ENCODE assay signal across 7 cellular contexts in the genomic region with DNA sequence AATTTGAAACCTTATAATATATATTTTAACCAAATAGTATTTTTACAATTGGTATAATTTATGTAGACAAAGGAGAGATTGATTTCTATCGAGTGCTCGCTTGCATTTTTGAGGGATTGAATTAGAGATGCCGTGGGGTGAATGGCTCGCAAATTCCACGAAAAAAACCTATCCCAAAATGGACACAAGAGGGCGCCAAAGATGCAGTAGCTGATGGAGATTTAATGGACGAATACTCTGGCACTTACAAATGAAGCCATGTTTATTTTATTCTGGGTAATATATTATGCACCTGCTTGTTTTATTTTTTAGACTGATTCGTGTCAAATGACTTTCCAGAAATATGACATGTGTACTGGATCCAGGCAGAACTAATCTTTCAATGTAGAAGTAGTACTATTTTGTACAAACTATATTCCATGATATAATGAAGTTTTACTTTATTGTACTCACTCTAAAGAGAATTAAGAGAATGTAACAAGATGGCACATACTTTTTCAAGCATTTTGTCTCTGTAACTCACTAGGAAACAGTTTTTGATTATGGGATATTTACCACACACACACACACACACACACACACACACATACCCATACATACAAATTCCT.
DNase-seq lines count a peak whose midpoint lies in the region; ATAC-seq, FAIRE-seq and TF ChIP-seq lines count a peak whose summit lies in the region.

No MANE protein-coding gene starts in this region.

- H2BK120ac ChIP-seq in neuronal stem cell (ENCODE audit: low read depth, low read length): no peak overlapping the region

- no peaks in the 10 kb centered on the region for H4K20me1 ChIP-seq in endothelial cell of umbilical vein (replicated peaks; ENCODE audit: control insufficient read depth, extremely low read depth, insufficient read depth, low read length)

- no peak overlapping the region for H4K91ac ChIP-seq in neuronal stem cell (ENCODE audit: low read depth, low read length, poor library complexity)

- DNase-seq in GM03348 (ENCODE audit: low spot score): peak; percentile 78
- DNase-seq in NCI-H345 (lab: John Stamatoyannopoulos, UW): peak; percentile 56
- peak; percentile 50 to 68 for DNase-seq in activated CD4-positive, alpha-beta T cell treated with anti-CD3 and anti-CD28 coated beads, Interleukin-2, amount 50 U/mL, for 48 hours
- peak; percentile 61 for DNase-seq in endothelial cell of umbilical vein (ENCODE audit: low read depth, low spot score)
- peak; percentile 57 for DNase-seq in neuronal stem cell (ENCODE audit: low spot score)
- peak; percentile 61 for DNase-seq in urothelium cell line (ENCODE audit: low spot score)

- no peak for TF ChIP-seq POLR2A in endothelial cell of umbilical vein (IDR thresholded peaks at IDR 0.05; ENCODE audit: low read depth, low read length)

- no peaks in the 10 kb centered on the region for H3K79me1 ChIP-seq in neuronal stem cell (ENCODE audit: low read depth, low read length)

- BruUV-seq in endothelial cell of umbilical vein (replicated peaks; lab: Mats Ljungman, UMichigan): no TSS peak

- no peak overlapping the region for H3K18ac ChIP-seq in neuronal stem cell (ENCODE audit: low read length)

- H2AFZ ChIP-seq in endothelial cell of umbilical vein (ENCODE audit: low read depth, low read length) (no peak overlapping the region), neuronal stem cell (ENCODE audit: low read length) (no peak overlapping the region)

- H2BK15ac ChIP-seq in neuronal stem cell (ENCODE audit: low read length): no peak overlapping the region

- no peak overlapping the region for H2BK12ac ChIP-seq in neuronal stem cell (ENCODE audit: low read length)

- H3K9me1 ChIP-seq in endothelial cell of umbilical vein (replicated peaks; ENCODE audit: control insufficient read depth, extremely low read depth, insufficient read depth, low read length): no peaks in the 10 kb centered on the region

- H3K4ac ChIP-seq in neuronal stem cell (ENCODE audit: low read length): no peak overlapping the region

- peak; percentile 71 for TF ChIP-seq CTCF in endothelial cell of umbilical vein (IDR thresholded peaks at IDR 0.05; ENCODE audit: extremely low read depth in 1 of 2, insufficient read depth in 1 of 2, low read depth in 1 of 2, low read length in 2 of 2)

- H3K4me2 ChIP-seq in endothelial cell of umbilical vein (ENCODE audit: insufficient read depth, low read length) (no peak overlapping the region), neuronal stem cell (ENCODE audit: insufficient read depth, low read length, poor library complexity, severe bottlenecking) (no peak overlapping the region)

- H3K14ac ChIP-seq in neuronal stem cell (ENCODE audit: low read length): no peak overlapping the region

- H2BK5ac ChIP-seq in neuronal stem cell (ENCODE audit: low read length): no peak overlapping the region

- no peak overlapping the region for H4K8ac ChIP-seq in neuronal stem cell (ENCODE audit: low read depth, low read length)

- H3K4me3 ChIP-seq in endothelial cell of umbilical vein (replicated peaks in 1 of 3; ENCODE audit: insufficient read depth in 1 of 3, low read depth in 1 of 3, low read length in 3 of 3) (no peak overlapping the region), neuronal stem cell (ENCODE audit: low read length in 2 of 2) (no peak overlapping the region)

- peaks cover 14 to 27% of the 10 kb centered on the region in 2 experiments for H3K27me3 ChIP-seq in endothelial cell of umbilical vein (ENCODE audit: control insufficient read depth in 2 of 2, insufficient read depth in 2 of 2, low read length in 2 of 2)
- peaks cover 0 to 4% (median 0%) of the 10 kb centered on the region in 3 experiments for H3K27me3 ChIP-seq in neuronal stem cell (ENCODE audit: control insufficient read depth in 3 of 3, insufficient read depth in 3 of 3, low read depth in 1 of 3, low read length in 3 of 3)

- H3K4me1 ChIP-seq in endothelial cell of umbilical vein (ENCODE audit: control insufficient read depth, extremely low read depth, insufficient read depth, low read length): no peaks in the 10 kb centered on the region
- peaks cover 0 to 2% of the 10 kb centered on the region in 2 donors for H3K4me1 ChIP-seq in neuronal stem cell (ENCODE audit: control insufficient read depth in 2 of 2, insufficient read depth in 1 of 2, low read depth in 1 of 2, low read length in 2 of 2)

- intact Hi-C loops in endothelial cell of umbilical vein (cut with micrococcal nuclease): loop anchor here (1.0 to 10.0 kb wide), 3 partner anchors 1177 to 1555 kb away; no protein-coding TSS in a partner anchor

- H2AK5ac ChIP-seq in neuronal stem cell (ENCODE audit: low read depth, low read length): no peak overlapping the region

- H3K9me3 ChIP-seq in endothelial cell of umbilical vein (replicated peaks; ENCODE audit: control insufficient read depth, insufficient read depth, low read length) (no peaks in the 10 kb centered on the region), neuronal stem cell (replicated peaks in 1 of 2; ENCODE audit: control insufficient read depth in 2 of 2, insufficient read depth in 1 of 2, low read depth in 1 of 2, low read length in 2 of 2) (no peaks in the 10 kb centered on the region)

- POLR2A ChIA-PET in endothelial cell of umbilical vein (lab: Charles Lee): no interaction called here

- peak; percentile 89 for FAIRE-seq in endothelial cell of umbilical vein (lab: Jason Lieb, UNC)
- FAIRE-seq in urothelium cell line (lab: Jason Lieb, UNC): no peak

- H3K36me3 ChIP-seq in endothelial cell of umbilical vein (ENCODE audit: control insufficient read depth in 2 of 2, extremely low read depth in 1 of 2, insufficient read depth in 2 of 2, low read length in 2 of 2) (no peaks in the 10 kb centered on the region), neuronal stem cell (replicated peaks in 1 of 2; ENCODE audit: control insufficient read depth in 2 of 2, insufficient read depth in 2 of 2, low read length in 2 of 2) (no peaks in the 10 kb centered on the region)

- H3K79me2 ChIP-seq in endothelial cell of umbilical vein (ENCODE audit: control insufficient read depth, insufficient read depth, low read length): no peaks in the 10 kb centered on the region

- H3K23ac ChIP-seq in neuronal stem cell (ENCODE audit: low read depth, low read length, poor library complexity): no peak overlapping the region

- no CpG with 5 or more reads among the region's 8 CpGs for WGBS in neuronal stem cell (ENCODE audit: extremely low coverage in 2 of 2, insufficient read length in 2 of 2, insufficient replicate concordance in 1 of 2), 2 donors

- H3K9ac ChIP-seq in endothelial cell of umbilical vein (replicated peaks; ENCODE audit: extremely low read depth, insufficient read depth, low read length) (no peak overlapping the region), neuronal stem cell (ENCODE audit: low read depth, low read length, poor library complexity) (no peak overlapping the region)

- peak; percentile 53 for ATAC-seq in HG02623 (IDR thresholded peaks at IDR 0.05; ENCODE audit: unreplicated experiment)

- CTCF ChIA-PET in endothelial cell of umbilical vein (lab: Charles Lee): interaction anchor here (0.7 to 1.6 kb wide), 32 partner anchors 9 to 1631 kb away, joined by 3 to 61 read pairs (median 4); no protein-coding TSS in a partner anchor

- dilution Hi-C loops in endothelial cell of umbilical vein (cut with MboI; ENCODE audit: extremely low pct_ligation_motif_present, low sequenced_read_pairs): no loop called here

- H3K27ac ChIP-seq in endothelial cell of umbilical vein (ENCODE audit: insufficient read depth, low read depth, low read length): no peak overlapping the region
- no peak overlapping the region for H3K27ac ChIP-seq in neuronal stem cell (replicated peaks; ENCODE audit: low read length)

TF ChIP-seq in endothelial cell of umbilical vein, 7 proteins besides CTCF, POLR2A, EP300 and RAD21:
- TF ChIP-seq, protein P1, sequence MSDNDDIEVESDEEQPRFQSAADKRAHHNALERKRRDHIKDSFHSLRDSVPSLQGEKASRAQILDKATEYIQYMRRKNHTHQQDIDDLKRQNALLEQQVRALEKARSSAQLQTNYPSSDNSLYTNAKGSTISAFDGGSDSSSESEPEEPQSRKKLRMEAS (IDR thresholded peaks at IDR 0.05; ENCODE audit: insufficient read depth, insufficient read length): no peak
- TF ChIP-seq JUN (IDR thresholded peaks at IDR 0.05; ENCODE audit: borderline replicate concordance, insufficient read depth, insufficient read length, low read depth) (no peak), EZH2 (IDR thresholded peaks at IDR 0.05; ENCODE audit: borderline replicate concordance, low read depth, low read length, severe bottlenecking) (no peak), FOS (IDR thresholded peaks at IDR 0.05; ENCODE audit: borderline replicate concordance, insufficient read depth, low read length) (no peak), GATA2 (IDR thresholded peaks at IDR 0.05; ENCODE audit: insufficient read depth, insufficient read length, low read depth, low read length) (no peak), POLR2AphosphoS5 (IDR thresholded peaks at IDR 0.05; ENCODE audit: insufficient read depth, low read depth, low read length) (no peak), MYC (IDR thresholded peaks at IDR 0.05; ENCODE audit: low read depth, low read length) (no peak)
